Comparison of ENCODE assay signal across 8 cellular contexts in the genomic region with DNA sequence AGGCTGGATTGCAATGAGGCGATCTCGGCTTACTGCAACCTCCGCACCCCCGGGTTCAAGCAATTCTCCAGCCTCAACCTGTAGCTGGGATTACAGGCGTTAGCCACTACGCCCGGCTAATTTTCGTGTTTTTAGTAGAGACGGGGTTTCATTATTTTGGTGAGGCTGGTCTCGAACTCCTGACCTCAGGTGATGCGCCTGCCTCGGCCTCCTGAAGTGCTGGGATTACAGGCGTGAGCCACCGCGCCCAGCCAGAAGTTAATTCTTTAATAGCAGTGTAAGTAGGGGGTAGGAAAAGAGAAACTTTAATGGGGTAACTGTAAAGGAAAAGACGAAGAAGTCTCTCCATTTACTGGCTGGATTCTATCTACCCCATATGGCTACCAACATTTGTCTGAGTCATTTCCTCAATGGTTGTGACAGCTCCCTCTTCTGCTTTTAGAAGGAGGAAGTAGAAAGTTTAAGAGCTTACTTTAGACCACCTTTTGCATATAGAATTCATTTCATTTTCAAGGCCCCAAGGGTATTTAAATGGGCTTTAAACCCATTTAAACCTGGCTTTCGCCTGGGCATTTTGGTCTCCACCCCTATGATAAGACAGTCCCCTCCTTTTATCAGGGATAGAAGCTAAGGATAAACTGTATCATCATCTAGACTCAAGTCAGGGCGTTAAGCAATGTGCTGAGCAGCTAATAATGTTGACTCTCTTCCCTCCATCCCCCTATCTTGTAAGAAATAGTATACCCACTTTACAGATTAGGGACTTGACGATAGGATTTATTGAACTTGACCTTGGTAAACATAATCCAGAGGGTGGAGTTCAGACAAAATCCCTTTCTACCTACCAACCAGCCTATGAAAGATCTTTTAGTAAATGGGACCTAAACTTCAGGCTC. TPM values are rescaled to one million over a fixed set of nuclear protein-coding genes. Genes with fewer than 3 reads are reported as not detected.
A peak's percentile ranks its signal among the peaks of the same experiment; 100 is the strongest.
DNase-seq lines count a peak whose midpoint lies in the region; ATAC-seq and TF ChIP-seq lines count a peak whose summit lies in the region.

No MANE protein-coding gene starts in this region.

- no peaks in the 10 kb centered on the region for H3K27me3 Mint-ChIP-seq in activated naive CD8-positive, alpha-beta T cell treated with anti-CD3 and anti-CD28 coated beads, Interleukin-2, amount 10 ng/mL, durations not matched to agents 7 days and 5 days

- H3K27ac Mint-ChIP-seq in activated naive CD8-positive, alpha-beta T cell treated with anti-CD3 and anti-CD28 coated beads, Interleukin-2, amount 10 ng/mL, durations not matched to agents 7 days and 5 days = peak overlapping the region; percentile 97

- DNase-seq in GM13977 (ENCODE audit: low spot score) = peak; percentile 47
- DNase-seq in activated naive CD8-positive, alpha-beta T cell treated with anti-CD3 and anti-CD28 coated beads, Interleukin-2, amount 10 ng/mL, durations not matched to agents 7 days and 5 days = peak; percentile 37
- no peak for DNase-seq in kidney epithelial cell (ENCODE audit: low read depth)
- DNase-seq in SW 1271 (lab: John Stamatoyannopoulos, UW) = no peak
- DNase-seq in NCI-H2227 (lab: John Stamatoyannopoulos, UW; ENCODE audit: unreplicated experiment) = no peak

- H3K27me3 ChIP-seq in kidney epithelial cell (ENCODE audit: control insufficient read depth, insufficient read depth, low read length) = no peaks in the 10 kb centered on the region
- H3K27me3 ChIP-seq in thymus (ENCODE audit: control insufficient read depth, insufficient read depth) = no peaks in the 10 kb centered on the region

- in situ Hi-C loops in GM13977 (cut with MboI; ENCODE audit: low pct_unique_long_range_greater_than_20kb, low sequenced_read_pairs, unreplicated experiment) = loop anchor here (10.0 kb wide), 1 partner anchor 98 kb away; no protein-coding TSS in a partner anchor

- TF ChIP-seq CTCF in GM13977 (IDR thresholded peaks at IDR 0.05; ENCODE audit: extremely low read depth, insufficient read depth, missing control alignments) (no peak), kidney epithelial cell (IDR thresholded peaks at IDR 0.05; ENCODE audit: insufficient read depth, low read length, poor library complexity, severe bottlenecking) (no peak)

- peak overlapping the region; percentile 86 for H3K4me3 Mint-ChIP-seq in activated naive CD8-positive, alpha-beta T cell treated with anti-CD3 and anti-CD28 coated beads, Interleukin-2, amount 10 ng/mL, durations not matched to agents 7 days and 5 days

- POLR2A ChIA-PET in activated naive CD8-positive, alpha-beta T cell treated with anti-CD3 and anti-CD28 coated beads, Interleukin-2, amount 10 ng/mL, durations not matched to agents 7 days and 5 days (lab: Charles Lee) = interaction anchor here (0.8 to 6.4 kb wide), 22 partner anchors 11 to 914 kb away, joined by 3 to 119 read pairs (median 4); partner anchors contain the start of genes ANAPC13, CEP63 and TOPBP1

- peak; percentile 13 for ATAC-seq in HG03196 (IDR thresholded peaks at IDR 0.05; ENCODE audit: unreplicated experiment)
- no peak for ATAC-seq in activated naive CD8-positive, alpha-beta T cell treated with anti-CD3 and anti-CD28 coated beads, Interleukin-2, amount 10 ng/mL, durations not matched to agents 7 days and 5 days (ENCODE audit: low read depth)
- no peak for ATAC-seq in HG02610 (IDR thresholded peaks at IDR 0.05; ENCODE audit: unreplicated experiment)

- 54% methylated on average over 19 of the region's 19 CpGs for WGBS in thymus

- peaks cover 2% of the 10 kb centered on the region for H3K36me3 ChIP-seq in kidney epithelial cell (ENCODE audit: control insufficient read depth, insufficient read depth, low read length)
- H3K36me3 ChIP-seq in thymus (ENCODE audit: control insufficient read depth, insufficient read depth) = peaks cover 11% of the 10 kb centered on the region

- H3K9me3 Mint-ChIP-seq in activated naive CD8-positive, alpha-beta T cell treated with anti-CD3 and anti-CD28 coated beads, Interleukin-2, amount 10 ng/mL, durations not matched to agents 7 days and 5 days = no peaks in the 10 kb centered on the region

- H3K36me3 Mint-ChIP-seq in activated naive CD8-positive, alpha-beta T cell treated with anti-CD3 and anti-CD28 coated beads, Interleukin-2, amount 10 ng/mL, durations not matched to agents 7 days and 5 days = peaks cover 23% of the 10 kb centered on the region

- H3K4me1 ChIP-seq in thymus (ENCODE audit: control insufficient read depth, insufficient read depth, low read length) = peaks cover 26% of the 10 kb centered on the region

- no peaks in the 10 kb centered on the region for H3K9me3 ChIP-seq in thymus (ENCODE audit: control insufficient read depth)

- H3K4me1 Mint-ChIP-seq in activated naive CD8-positive, alpha-beta T cell treated with anti-CD3 and anti-CD28 coated beads, Interleukin-2, amount 10 ng/mL, durations not matched to agents 7 days and 5 days = peaks cover 34% of the 10 kb centered on the region

- peak overlapping the region; percentile 81 for H3K27ac ChIP-seq in thymus (ENCODE audit: low read depth)

- peak overlapping the region; percentile 25 for H3K4me3 ChIP-seq in kidney epithelial cell (ENCODE audit: low read depth, low read length)
- H3K4me3 ChIP-seq in thymus (ENCODE audit: low read length) = peak overlapping the region; percentile 44

RNA-seq across cellular contexts. Expression of gene CDV3, which starts 1.1 kb away (rescaled TPM):
- total RNA-seq in activated naive CD8-positive, alpha-beta T cell treated with anti-CD3 and anti-CD28 coated beads, Interleukin-2, amount 10 ng/mL, durations not matched to agents 7 days and 5 days = 100 to 1,000 TPM; 183 to 200 TPM
- total RNA-seq in kidney epithelial cell = 207 and 244 TPM in 2 replicates
- 166 TPM for polyA plus RNA-seq in thymus

Comparison
In these comparisons a context has a peak if more than half of its experiments do, and no peak if none do; other contexts are left out.
1. DNase-seq: peak in GM13977 (single experiment) and activated naive CD8-positive, alpha-beta T cell treated with anti-CD3 and anti-CD28 coated beads, Interleukin-2, amount 10 ng/mL, durations not matched to agents 7 days and 5 days (single experiment); none in kidney epithelial cell (single experiment), SW 1271 (0 of 2) and NCI-H2227 (single experiment).